ENCODE assay signal across 1 cellular context in genomic region chr18:55748227-55748738, GRCh38.
TF ChIP-seq lines count a peak whose summit lies in the region.

No MANE protein-coding gene starts in this region.

TF ChIP-seq in K562, 482 proteins besides CTCF, POLR2A, EP300 and RAD21 (continued from another document and continues in another):
- TF ChIP-seq TAF1 (IDR thresholded peaks at IDR 0.05; ENCODE audit: control insufficient read depth, extremely low read depth, insufficient read depth, low read length, severe bottlenecking) (peak; percentile 28), HBP1 (CRISPR knock-in tag; IDR thresholded peaks at IDR 0.05) (no peak), ZNF316 (IDR thresholded peaks at IDR 0.05) (peak; percentile 75), ZNF407 (IDR thresholded peaks at IDR 0.05; ENCODE audit: low read depth) (no peak), KLF10 (CRISPR knock-in tag; IDR thresholded peaks at IDR 0.05) (no peak), BRF2 (IDR thresholded peaks at IDR 0.05; ENCODE audit: borderline replicate concordance, insufficient read depth, insufficient read length) (no peak), TEAD4 (IDR thresholded peaks at IDR 0.05; ENCODE audit: low read length) (peak; percentile 99), TEAD4 (CRISPR knock-in tag; IDR thresholded peaks at IDR 0.05; ENCODE audit: borderline replicate concordance) (no peak), NCOA6 (IDR thresholded peaks at IDR 0.05) (no peak), HNRNPL (IDR thresholded peaks at IDR 0.05; ENCODE audit: low read depth, low read length) (no peak), ZNF75A (CRISPR knock-in tag; IDR thresholded peaks at IDR 0.05) (no peak), L3MBTL2 (IDR thresholded peaks at IDR 0.05) (0 out of 2 replicates have a peak, but pooled peaks have one; percentile 17), SNRNP70 (optimal IDR thresholded peaks at IDR 0.05; ENCODE audit: low read depth, low read length) (no peak), MYNN (IDR thresholded peaks at IDR 0.05) (peak; percentile 81), MYNN (CRISPR knock-in tag; IDR thresholded peaks at IDR 0.05) (no peak), ZNF184 (CRISPR knock-in tag; IDR thresholded peaks at IDR 0.05) (no peak), RCOR1 (IDR thresholded peaks at IDR 0.05; ENCODE audit: borderline replicate concordance in 1 of 2, low read depth in 2 of 2, low read length in 2 of 2) (peak; percentile 71 to 99; a peak in 3 of 4 replicates), MAX (CRISPR knock-in tag; IDR thresholded peaks at IDR 0.05) (no peak), HNRNPLL (IDR thresholded peaks at IDR 0.05; ENCODE audit: low read depth, low read length, poor library complexity, severe bottlenecking) (no peak), ZBTB12 (CRISPR knock-in tag; IDR thresholded peaks at IDR 0.05) (no peak), TFAP4 (CRISPR knock-in tag; IDR thresholded peaks at IDR 0.05; ENCODE audit: borderline replicate concordance) (peak; percentile 78; the same call in 1 of the 2 replicates), ZNF785 (CRISPR knock-in tag; IDR thresholded peaks at IDR 0.05) (no peak), GABPA (tag; conservative IDR thresholded peaks at IDR 0.05; ENCODE audit: low read depth) (no peak), STAG1 (CRISPR knock-in tag; IDR thresholded peaks at IDR 0.05; ENCODE audit: borderline replicate concordance) (no peak), MCM2 (IDR thresholded peaks at IDR 0.05; ENCODE audit: low read depth) (no peak), POU5F1 (IDR thresholded peaks at IDR 0.05; ENCODE audit: borderline replicate concordance, low read depth, low read length, partially characterized antibody) (no peak), ZZZ3 (IDR thresholded peaks at IDR 0.05) (no peak), HMBOX1 (IDR thresholded peaks at IDR 0.05) (peak; percentile 95), GMEB1 (CRISPR knock-in tag; IDR thresholded peaks at IDR 0.05) (no peak), HDAC1 (IDR thresholded peaks at IDR 0.05) (peak; percentile 78 to 97), PRMT5 (CRISPR knock-in tag; IDR thresholded peaks at IDR 0.05) (no peak), SUPT5H (IDR thresholded peaks at IDR 0.05) (no peak), ZNF57 (CRISPR knock-in tag; IDR thresholded peaks at IDR 0.05) (no peak), GTF2E2 (tag; IDR thresholded peaks at IDR 0.05) (no peak), MAZ (CRISPR knock-in tag; conservative IDR thresholded peaks at IDR 0.05 in 1 of 2, IDR thresholded peaks at IDR 0.05 in 1 of 2) (peak; percentile 39 to 64; a peak in 3 of 4 replicates), KHSRP (IDR thresholded peaks at IDR 0.05) (peak; percentile 81), DMBX1 (CRISPR knock-in tag; IDR thresholded peaks at IDR 0.05; ENCODE audit: borderline replicate concordance) (peak; percentile 95), CBFA2T3 (IDR thresholded peaks at IDR 0.05) (peak; percentile 99), ZBTB26 (CRISPR knock-in tag; IDR thresholded peaks at IDR 0.05) (no peak), RBM22 (IDR thresholded peaks at IDR 0.05; ENCODE audit: low read depth, low read length, poor library complexity, severe bottlenecking) (no peak), NEUROD1 (IDR thresholded peaks at IDR 0.05; ENCODE audit: borderline replicate concordance, low read depth, low read length, partially characterized antibody) (peak; percentile 27), ZNF347 (CRISPR knock-in tag; IDR thresholded peaks at IDR 0.05; ENCODE audit: low read depth) (no peak), TBL1XR1 (IDR thresholded peaks at IDR 0.05; ENCODE audit: low read length in 2 of 2) (peak; percentile 72 to 87; a peak in 3 of 4 replicates), ZNF561 (CRISPR knock-in tag; conservative IDR thresholded peaks at IDR 0.05) (no peak), ZNF780A (CRISPR knock-in tag; IDR thresholded peaks at IDR 0.05) (no peak), ZNF586 (CRISPR knock-in tag; conservative IDR thresholded peaks at IDR 0.05) (no peak), BCOR (IDR thresholded peaks at IDR 0.05) (peak; percentile 93), POLR3G (IDR thresholded peaks at IDR 0.05; ENCODE audit: extremely low read depth, insufficient read length, insufficient replicate concordance) (no peak), EP400 (IDR thresholded peaks at IDR 0.05) (peak; percentile 63), ZNF121 (CRISPR knock-in tag; conservative IDR thresholded peaks at IDR 0.05) (no peak), ZBTB43 (CRISPR knock-in tag; IDR thresholded peaks at IDR 0.05) (no peak), ZNF232 (CRISPR knock-in tag; IDR thresholded peaks at IDR 0.05) (no peak), HMGN3 (IDR thresholded peaks at IDR 0.05; ENCODE audit: borderline replicate concordance, extremely low read depth, insufficient read length, low read depth, low read length) (peak; percentile 55), RFX5 (IDR thresholded peaks at IDR 0.05; ENCODE audit: low read depth, low read length) (no peak)
